ENCODE assay signal across 10 cellular contexts in the genomic region with DNA sequence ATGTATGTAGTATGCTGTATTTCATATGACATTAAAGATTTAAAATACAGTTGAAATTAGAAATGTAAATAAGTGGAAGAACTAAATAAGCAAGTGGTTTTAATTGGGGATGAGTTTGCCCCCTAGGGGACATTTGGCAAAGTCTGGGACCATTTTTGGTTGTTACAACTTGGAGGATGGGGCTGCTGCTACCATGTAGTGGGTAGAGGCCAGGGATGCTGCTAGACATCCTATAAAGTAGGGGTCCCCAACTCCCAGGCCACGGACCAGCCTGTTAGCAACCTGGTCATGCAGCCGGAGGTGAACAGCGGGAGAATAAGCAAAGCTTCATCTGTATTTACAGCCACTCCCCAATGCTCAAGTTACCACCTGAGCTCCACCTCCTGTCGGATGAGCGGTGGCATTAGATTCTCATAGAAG. TPM values are rescaled to one million over a fixed set of nuclear protein-coding genes. Genes with fewer than 3 reads are reported as not detected.
A peak's percentile ranks its signal among the peaks of the same experiment; 100 is the strongest.
DNase-seq lines count a peak whose midpoint lies in the region; ATAC-seq, FAIRE-seq and TF ChIP-seq lines count a peak whose summit lies in the region.
"Had no signal": no experiment of that assay in that cellular context is flagged by ENCODE, and none has a peak within 500 bp of the region (broad histone marks: within the 10 kb centered on the region; RNA-seq: fewer than 3 reads in every experiment).

No MANE protein-coding gene starts in this region.

- BruUV-seq in A673 (replicated peaks; lab: Mats Ljungman, UMichigan), result no TSS peak

- H3K27ac ChIP-seq in A673 (ENCODE audit: low read depth, low read length, poor library complexity, severe bottlenecking) (no peak overlapping the region), left ventricle myocardium inferior (replicated peaks) (no peak overlapping the region)

- DNase-seq in A673 (ENCODE audit: low spot score), result peak; percentile 12
- DNase-seq in GM12864 (ENCODE audit: low read depth), result no peak
- DNase-seq in left ventricle myocardium inferior, result no peak
- no peak for DNase-seq in stimulated activated CD4-positive, alpha-beta T cell treated with anti-CD3 and anti-CD28 coated beads, Interleukin-12 subunit alpha, Interleukin-12 subunit beta, amount 100 ng/mL, for 4 hours
- DNase-seq in GM19240 (ENCODE audit: insufficient read length, low spot score), result no peak
- DNase-seq: NCI-H2107 had no signal

- FAIRE-seq in TTC549 (lab: Jason Lieb, UNC), result peak; percentile 81

- H3K27me3 ChIP-seq in A673 (replicated peaks; ENCODE audit: insufficient read depth, low read depth, low read length, poor library complexity), result no peaks in the 10 kb centered on the region
- no peaks in the 10 kb centered on the region for H3K27me3 ChIP-seq in left ventricle myocardium inferior (ENCODE audit: low read depth)

- H3K9me3 ChIP-seq in A673 (ENCODE audit: low read depth, low read length, poor library complexity, severe bottlenecking) (no peaks in the 10 kb centered on the region), left ventricle myocardium inferior (replicated peaks) (no peaks in the 10 kb centered on the region)
- H3K9me3 ChIP-seq: mucosa of descending colon had no signal

- H3K4me3 ChIP-seq in A673 (ENCODE audit: low read depth, low read length, poor library complexity, severe bottlenecking), result no peak overlapping the region
- H3K4me3 ChIP-seq in GM12864 (ENCODE audit: low read depth, low read length), result no peak overlapping the region
- no peak overlapping the region for H3K4me3 ChIP-seq in left ventricle myocardium inferior
- H3K4me3 ChIP-seq: mucosa of descending colon had no signal

- H3K36me3 ChIP-seq in A673 (ENCODE audit: insufficient read depth, low read length, poor library complexity, severe bottlenecking) (no peaks in the 10 kb centered on the region), left ventricle myocardium inferior (no peaks in the 10 kb centered on the region)

- TF ChIP-seq CTCF in A673 (conservative IDR thresholded peaks at IDR 0.05; ENCODE audit: low read depth, low read length), result peak; percentile 57
- peak; percentile 35 for TF ChIP-seq CTCF in GM12864 (IDR thresholded peaks at IDR 0.05; ENCODE audit: low read depth, low read length, missing control alignments)
- TF ChIP-seq CTCF in left ventricle myocardium inferior (IDR thresholded peaks at IDR 0.05; ENCODE audit: borderline replicate concordance), result peak; percentile 59

- ATAC-seq in GM18909 (IDR thresholded peaks at IDR 0.05; ENCODE audit: poor library complexity, unreplicated experiment), result no peak
- ATAC-seq in HG03571 (IDR thresholded peaks at IDR 0.05; ENCODE audit: unreplicated experiment), result no peak
- ATAC-seq: mucosa of descending colon had no signal

- intact Hi-C loops in A673 (cut with micrococcal nuclease; ENCODE audit: unreplicated experiment) (loop anchor here (5.0 kb wide), 1 partner anchor 166 kb away; no protein-coding TSS in a partner anchor), left ventricle myocardium inferior (cut with micrococcal nuclease) (no loop called here)

- POLR2A ChIA-PET in A673 (lab: Charles Lee; ENCODE audit: low non-redundant PET), result no interaction called here

- CTCF ChIA-PET in A673 (lab: Charles Lee), result no interaction called here

- H3K4me1 ChIP-seq in A673 (ENCODE audit: insufficient read depth, low read length, poor library complexity, severe bottlenecking) (no peaks in the 10 kb centered on the region), left ventricle myocardium inferior (peaks cover 4% of the 10 kb centered on the region)

RNA-seq across cellular contexts. Expression of a gene that starts 27.9 kb away (rescaled TPM):
- 50.7 and 58.2 TPM in 2 replicates for total RNA-seq in A673 (2021)
- 31.6 TPM for total RNA-seq in left ventricle myocardium inferior

RNA-seq across cellular contexts. Expression of a gene that starts 41.1 kb away (rescaled TPM):
- total RNA-seq in A673 (2021) (3.5 and 4.5 TPM in 2 replicates), left ventricle myocardium inferior (9.9 TPM)

RNA-seq across cellular contexts. Expression of a gene that starts 52.8 kb away (rescaled TPM):
- total RNA-seq in A673 (2021), result 1.5 and 1.9 TPM in 2 replicates
- 44.0 TPM for total RNA-seq in left ventricle myocardium inferior

Comparison
In these comparisons a context has a peak if more than half of its experiments do, and no peak if none do; other contexts are left out.
1. RNA of a gene that starts 52.8 kb away (total RNA-seq): 44.0 TPM in left ventricle myocardium inferior (single experiment); 1.5 to 1.9 TPM in A673; every median in the first group is over 10 times any median in the second.
2. Peak in every context shown above with its lines, with median percentiles within 50 percentile points of each other: CTCF ChIP-seq.